2 cellular contexts compared by ENCODE assay signal in the genomic region with DNA sequence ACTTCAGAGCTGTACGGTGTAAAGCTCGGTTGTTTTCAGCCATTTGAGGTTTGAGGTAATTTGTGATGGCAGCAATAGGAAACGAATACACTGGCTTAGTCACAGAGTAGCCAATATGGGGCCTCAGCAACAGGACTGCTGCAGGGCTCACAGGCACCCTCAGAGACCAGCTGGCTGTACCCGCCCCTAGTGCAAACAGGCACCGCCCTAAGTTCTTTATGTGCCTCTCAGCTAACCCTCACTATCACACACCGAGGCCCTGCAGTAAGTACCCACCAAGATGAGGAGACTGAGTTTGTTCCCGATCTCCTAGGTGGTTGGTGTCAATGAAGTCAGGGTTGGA.
TF ChIP-seq lines count a peak whose summit lies in the region.

No MANE protein-coding gene starts in this region.

TF ChIP-seq in WTC11, 78 proteins besides CTCF, POLR2A, EP300 and RAD21:
- TF ChIP-seq MAX (CRISPR knock-in tag; IDR thresholded peaks at IDR 0.05) (no peak), ETV6 (CRISPR knock-in tag; IDR thresholded peaks at IDR 0.05) (no peak), CREM (CRISPR knock-in tag; IDR thresholded peaks at IDR 0.05) (no peak), ERG (CRISPR knock-in tag; IDR thresholded peaks at IDR 0.05) (no peak), NFYB (CRISPR knock-in tag; conservative IDR thresholded peaks at IDR 0.05; ENCODE audit: low read depth) (no peak), ZNF317 (CRISPR knock-in tag; IDR thresholded peaks at IDR 0.05; ENCODE audit: borderline replicate concordance, low read depth) (no peak), GRHL2 (CRISPR knock-in tag; IDR thresholded peaks at IDR 0.05; ENCODE audit: insufficient replicate concordance, severe bottlenecking) (no peak), IRF1 (CRISPR knock-in tag; IDR thresholded peaks at IDR 0.05) (no peak), NFE2L1 (CRISPR knock-in tag; IDR thresholded peaks at IDR 0.05) (no peak)
- TF ChIP-seq, protein P1, sequence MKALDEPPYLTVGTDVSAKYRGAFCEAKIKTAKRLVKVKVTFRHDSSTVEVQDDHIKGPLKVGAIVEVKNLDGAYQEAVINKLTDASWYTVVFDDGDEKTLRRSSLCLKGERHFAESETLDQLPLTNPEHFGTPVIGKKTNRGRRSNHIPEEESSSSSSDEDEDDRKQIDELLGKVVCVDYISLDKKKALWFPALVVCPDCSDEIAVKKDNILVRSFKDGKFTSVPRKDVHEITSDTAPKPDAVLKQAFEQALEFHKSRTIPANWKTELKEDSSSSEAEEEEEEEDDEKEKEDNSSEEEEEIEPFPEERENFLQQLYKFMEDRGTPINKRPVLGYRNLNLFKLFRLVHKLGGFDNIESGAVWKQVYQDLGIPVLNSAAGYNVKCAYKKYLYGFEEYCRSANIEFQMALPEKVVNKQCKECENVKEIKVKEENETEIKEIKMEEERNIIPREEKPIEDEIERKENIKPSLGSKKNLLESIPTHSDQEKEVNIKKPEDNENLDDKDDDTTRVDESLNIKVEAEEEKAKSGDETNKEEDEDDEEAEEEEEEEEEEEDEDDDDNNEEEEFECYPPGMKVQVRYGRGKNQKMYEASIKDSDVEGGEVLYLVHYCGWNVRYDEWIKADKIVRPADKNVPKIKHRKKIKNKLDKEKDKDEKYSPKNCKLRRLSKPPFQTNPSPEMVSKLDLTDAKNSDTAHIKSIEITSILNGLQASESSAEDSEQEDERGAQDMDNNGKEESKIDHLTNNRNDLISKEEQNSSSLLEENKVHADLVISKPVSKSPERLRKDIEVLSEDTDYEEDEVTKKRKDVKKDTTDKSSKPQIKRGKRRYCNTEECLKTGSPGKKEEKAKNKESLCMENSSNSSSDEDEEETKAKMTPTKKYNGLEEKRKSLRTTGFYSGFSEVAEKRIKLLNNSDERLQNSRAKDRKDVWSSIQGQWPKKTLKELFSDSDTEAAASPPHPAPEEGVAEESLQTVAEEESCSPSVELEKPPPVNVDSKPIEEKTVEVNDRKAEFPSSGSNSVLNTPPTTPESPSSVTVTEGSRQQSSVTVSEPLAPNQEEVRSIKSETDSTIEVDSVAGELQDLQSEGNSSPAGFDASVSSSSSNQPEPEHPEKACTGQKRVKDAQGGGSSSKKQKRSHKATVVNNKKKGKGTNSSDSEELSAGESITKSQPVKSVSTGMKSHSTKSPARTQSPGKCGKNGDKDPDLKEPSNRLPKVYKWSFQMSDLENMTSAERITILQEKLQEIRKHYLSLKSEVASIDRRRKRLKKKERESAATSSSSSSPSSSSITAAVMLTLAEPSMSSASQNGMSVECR (CRISPR knock-in tag; IDR thresholded peaks at IDR 0.05; ENCODE audit: borderline replicate concordance), result no peak
- TF ChIP-seq, protein P2, sequence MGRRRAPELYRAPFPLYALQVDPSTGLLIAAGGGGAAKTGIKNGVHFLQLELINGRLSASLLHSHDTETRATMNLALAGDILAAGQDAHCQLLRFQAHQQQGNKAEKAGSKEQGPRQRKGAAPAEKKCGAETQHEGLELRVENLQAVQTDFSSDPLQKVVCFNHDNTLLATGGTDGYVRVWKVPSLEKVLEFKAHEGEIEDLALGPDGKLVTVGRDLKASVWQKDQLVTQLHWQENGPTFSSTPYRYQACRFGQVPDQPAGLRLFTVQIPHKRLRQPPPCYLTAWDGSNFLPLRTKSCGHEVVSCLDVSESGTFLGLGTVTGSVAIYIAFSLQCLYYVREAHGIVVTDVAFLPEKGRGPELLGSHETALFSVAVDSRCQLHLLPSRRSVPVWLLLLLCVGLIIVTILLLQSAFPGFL (CRISPR knock-in tag; IDR thresholded peaks at IDR 0.05; ENCODE audit: borderline replicate concordance), result no peak
- TF ChIP-seq, protein P3, sequence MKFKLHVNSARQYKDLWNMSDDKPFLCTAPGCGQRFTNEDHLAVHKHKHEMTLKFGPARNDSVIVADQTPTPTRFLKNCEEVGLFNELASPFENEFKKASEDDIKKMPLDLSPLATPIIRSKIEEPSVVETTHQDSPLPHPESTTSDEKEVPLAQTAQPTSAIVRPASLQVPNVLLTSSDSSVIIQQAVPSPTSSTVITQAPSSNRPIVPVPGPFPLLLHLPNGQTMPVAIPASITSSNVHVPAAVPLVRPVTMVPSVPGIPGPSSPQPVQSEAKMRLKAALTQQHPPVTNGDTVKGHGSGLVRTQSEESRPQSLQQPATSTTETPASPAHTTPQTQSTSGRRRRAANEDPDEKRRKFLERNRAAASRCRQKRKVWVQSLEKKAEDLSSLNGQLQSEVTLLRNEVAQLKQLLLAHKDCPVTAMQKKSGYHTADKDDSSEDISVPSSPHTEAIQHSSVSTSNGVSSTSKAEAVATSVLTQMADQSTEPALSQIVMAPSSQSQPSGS (CRISPR knock-in tag; IDR thresholded peaks at IDR 0.05; ENCODE audit: borderline replicate concordance, low read depth), result no peak

TF ChIP-seq in HepG2, 621 proteins besides CTCF, POLR2A, EP300 and RAD21 (continued from another document):
- TF ChIP-seq HMGXB3 (CRISPR knock-in tag; IDR thresholded peaks at IDR 0.05; ENCODE audit: borderline replicate concordance), result no peak
- no peak for TF ChIP-seq POLR2G (IDR thresholded peaks at IDR 0.05; ENCODE audit: low read depth, low read length)
